ENCODE assay signal across 8 cellular contexts in genomic region chr12:116599285-116600122, GRCh38. TPM values are rescaled to one million over a fixed set of nuclear protein-coding genes. Genes with fewer than 3 reads are reported as not detected.
A peak's percentile ranks its signal among the peaks of the same experiment; 100 is the strongest.
DNase-seq lines count a peak whose midpoint lies in the region; ATAC-seq and TF ChIP-seq lines count a peak whose summit lies in the region.

No MANE protein-coding gene starts in this region.

- H3K4me3 Mint-ChIP-seq in activated CD4-positive, alpha-beta memory T cell treated with anti-CD3 and anti-CD28 coated beads, Interleukin-2, amount 10 ng/mL, durations not matched to agents 7 days and 5 days, result no peak overlapping the region

- no peaks in the 10 kb centered on the region for H3K9me3 Mint-ChIP-seq in activated CD4-positive, alpha-beta memory T cell treated with anti-CD3 and anti-CD28 coated beads, Interleukin-2, amount 10 ng/mL, durations not matched to agents 7 days and 5 days

- peak; percentile 81 for ATAC-seq in lung (ENCODE audit: insufficient read depth, low FRiP score)
- ATAC-seq in HG02798 (IDR thresholded peaks at IDR 0.05; ENCODE audit: poor library complexity, unreplicated experiment), result no peak

- DNase-seq in EL, result peak; percentile 68
- DNase-seq in activated CD4-positive, alpha-beta memory T cell treated with anti-CD3 and anti-CD28 coated beads, Interleukin-2, amount 10 ng/mL, durations not matched to agents 7 days and 5 days, result peak; percentile 68
- DNase-seq in ecto neural progenitor cell (ENCODE audit: low spot score), result peak; percentile 92
- peak; percentile 79 for DNase-seq in lung (ENCODE audit: low spot score)
- DNase-seq in stimulated activated CD4-positive, alpha-beta T cell treated with anti-CD3 and anti-CD28 coated beads, Interleukin-4, amount 100 ng/mL, for 48 hours (ENCODE audit: low read depth in 2 of 2), result peak; percentile 52 to 57
- DNase-seq in SKM-1 treated with dmso at 0.1 percent for 144 hours (lab: John Stamatoyannopoulos, UW; ENCODE audit: unreplicated experiment), result no peak

- H4K20me1 ChIP-seq in KMS-11 (ENCODE audit: insufficient read depth), result no peaks in the 10 kb centered on the region

- H3K4me2 ChIP-seq in KMS-11, result no peak overlapping the region

- H3K27me3 ChIP-seq in KMS-11 (ENCODE audit: insufficient read depth, low read depth) (no peaks in the 10 kb centered on the region), lung (ENCODE audit: control insufficient read depth, insufficient read depth) (no peaks in the 10 kb centered on the region)

- H3K27me3 Mint-ChIP-seq in activated CD4-positive, alpha-beta memory T cell treated with anti-CD3 and anti-CD28 coated beads, Interleukin-2, amount 10 ng/mL, durations not matched to agents 7 days and 5 days, result peaks cover 5% of the 10 kb centered on the region

- peaks cover 26% of the 10 kb centered on the region for H3K4me1 Mint-ChIP-seq in activated CD4-positive, alpha-beta memory T cell treated with anti-CD3 and anti-CD28 coated beads, Interleukin-2, amount 10 ng/mL, durations not matched to agents 7 days and 5 days

- H3K9me3 ChIP-seq in lung (ENCODE audit: control insufficient read depth in 2 of 2, insufficient read depth in 1 of 2, low read length in 1 of 2), result no peaks in the 10 kb centered on the region

- H3K27ac ChIP-seq in KMS-11 (no peak overlapping the region), lung (ENCODE audit: low read depth in 1 of 2, low read length in 1 of 2) (peak overlapping the region in 1 of 2 donors; percentile 71)

- CTCF ChIA-PET in activated CD4-positive, alpha-beta memory T cell treated with anti-CD3 and anti-CD28 coated beads, Interleukin-2, amount 10 ng/mL, durations not matched to agents 7 days and 5 days (lab: Charles Lee), result interaction anchor here (0.7 to 2.1 kb wide), 14 partner anchors 9 to 584 kb away, joined by 3 to 9 read pairs (median 4); partner anchors contain the start of gene MAP1LC3B2

- H3K9ac ChIP-seq in KMS-11, result no peak overlapping the region

- 0 out of 2 replicates have a peak, but pooled peaks have one; percentile 24 for TF ChIP-seq CTCF in KMS-11 (conservative IDR thresholded peaks at IDR 0.05; ENCODE audit: low read depth, low read length)
- peak; percentile 28 for TF ChIP-seq CTCF in lung (IDR thresholded peaks at IDR 0.05; ENCODE audit: control extremely low read depth, extremely low read depth)

- peaks cover 2% of the 10 kb centered on the region for H3K36me3 Mint-ChIP-seq in activated CD4-positive, alpha-beta memory T cell treated with anti-CD3 and anti-CD28 coated beads, Interleukin-2, amount 10 ng/mL, durations not matched to agents 7 days and 5 days (ENCODE audit: low read depth)

- WGBS in lung, 2 donors, result 13 to 22% methylated on average over 30 of the region's 30 CpGs

- H3K36me3 ChIP-seq in KMS-11 (ENCODE audit: insufficient read depth), result no peaks in the 10 kb centered on the region
- H3K36me3 ChIP-seq in lung (ENCODE audit: control insufficient read depth in 2 of 2, insufficient read depth in 2 of 2, low read length in 2 of 2), result no peaks in the 10 kb centered on the region

- POLR2A ChIA-PET in activated CD4-positive, alpha-beta memory T cell treated with anti-CD3 and anti-CD28 coated beads, Interleukin-2, amount 10 ng/mL, durations not matched to agents 7 days and 5 days (lab: Charles Lee), result no interaction called here

- no peak overlapping the region for H2AFZ ChIP-seq in KMS-11 (ENCODE audit: low read depth)

- H3K79me2 ChIP-seq in KMS-11 (ENCODE audit: insufficient read depth, low read depth), result no peaks in the 10 kb centered on the region

- no peak overlapping the region for H3K27ac Mint-ChIP-seq in activated CD4-positive, alpha-beta memory T cell treated with anti-CD3 and anti-CD28 coated beads, Interleukin-2, amount 10 ng/mL, durations not matched to agents 7 days and 5 days

- H3K4me3 ChIP-seq in KMS-11 (IDR thresholded peaks at IDR 0.05; ENCODE audit: insufficient read depth, low read depth, low read length) (no peak overlapping the region), lung (no peak overlapping the region)

- H3K4me1 ChIP-seq in KMS-11 (ENCODE audit: low read depth, poor library complexity, severe bottlenecking), result no peaks in the 10 kb centered on the region
- H3K4me1 ChIP-seq in lung (ENCODE audit: control insufficient read depth in 2 of 2, insufficient read depth in 2 of 2, low read length in 2 of 2), result peaks cover 2 to 4% of the 10 kb centered on the region in 2 donors

RNA-seq across cellular contexts. Expression of gene MAP1LC3B2, which starts 40.3 kb away (rescaled TPM):
- total RNA-seq in activated CD4-positive, alpha-beta memory T cell treated with anti-CD3 and anti-CD28 coated beads, Interleukin-2, amount 10 ng/mL, durations not matched to agents 7 days and 5 days, result under 1 TPM; 0.68 to 0.83 TPM
- 1 to 10 TPM in 1 of 2 donors, not detected in 1; 2.0 TPM for total RNA-seq in lung
- 1 to 10 TPM; 1.1 to 2.2 TPM for polyA plus RNA-seq in lung
